In the genomic region with DNA sequence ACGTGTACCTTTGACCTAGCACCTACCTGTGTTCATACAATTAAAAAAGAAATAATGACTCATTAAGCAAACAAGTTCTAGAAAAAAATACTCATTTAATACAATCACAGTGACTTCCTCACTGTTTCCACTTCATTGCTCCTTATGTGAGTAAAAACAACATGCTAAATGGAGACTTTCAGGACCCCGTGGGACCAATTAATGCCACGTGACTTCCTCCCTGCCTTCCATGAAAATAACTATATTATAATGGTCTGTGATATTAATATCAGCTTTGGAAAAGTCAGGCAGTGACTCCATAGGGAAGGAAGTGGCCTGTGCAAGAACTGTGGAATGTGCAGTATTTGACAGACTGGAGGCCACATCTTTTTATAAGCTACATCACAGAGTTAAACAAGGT, we compare ENCODE assay signal across 14 cellular contexts.
DNase-seq lines count a peak whose midpoint lies in the region; ATAC-seq and TF ChIP-seq lines count a peak whose summit lies in the region.
"Had no signal": no experiment of that assay in that cellular context is flagged by ENCODE, and none has a peak within 500 bp of the region (broad histone marks: within the 10 kb centered on the region; RNA-seq: fewer than 3 reads in every experiment).

No MANE protein-coding gene starts in this region.

- H3K36me3 ChIP-seq in PC-3 (ENCODE audit: low read depth, low read length), result no peaks in the 10 kb centered on the region
- no peaks in the 10 kb centered on the region for H3K36me3 ChIP-seq in gastroesophageal sphincter
- H3K36me3 ChIP-seq in psoas muscle (ENCODE audit: insufficient read depth in 1 of 2, low read depth in 1 of 2), result no peaks in the 10 kb centered on the region
- H3K36me3 ChIP-seq in adrenal gland (replicated peaks in 1 of 2), result no peaks in the 10 kb centered on the region
- H3K36me3 ChIP-seq: vagina had no signal

- no TSS peak for BruUV-seq in PC-3 (replicated peaks; lab: Mats Ljungman, UMichigan)

- POLR2A ChIA-PET in PC-3 (lab: Charles Lee; ENCODE audit: unreplicated experiment), result no interaction called here

- H3K79me2 ChIP-seq in PC-3 (ENCODE audit: low read length), result no peaks in the 10 kb centered on the region

- H2AFZ ChIP-seq in PC-3 (ENCODE audit: low read length), result no peak overlapping the region

- H3K27ac ChIP-seq in PC-3 (ENCODE audit: low read length), result peak overlapping the region; percentile 4; the same call in 1 of the 2 replicates
- H3K27ac ChIP-seq in gastroesophageal sphincter, result peak overlapping the region in 2 of 4 donors; percentile 15 to 44
- peak overlapping the region; percentile 38 for H3K27ac ChIP-seq in psoas muscle
- no peak overlapping the region for H3K27ac ChIP-seq in adrenal gland
- H3K27ac ChIP-seq: vagina had no signal

- H4K20me1 ChIP-seq in PC-3 (ENCODE audit: low read length), result no peaks in the 10 kb centered on the region

- peaks cover 15% of the 10 kb centered on the region for H3K4me1 ChIP-seq in PC-3 (ENCODE audit: insufficient read depth, low read length)
- peaks cover 2 to 5% (median 4%) of the 10 kb centered on the region in 3 donors for H3K4me1 ChIP-seq in gastroesophageal sphincter
- H3K4me1 ChIP-seq in psoas muscle, result peaks cover 6% of the 10 kb centered on the region
- no peaks in the 10 kb centered on the region for H3K4me1 ChIP-seq in adrenal gland (replicated peaks in 1 of 2)
- H3K4me1 ChIP-seq: vagina had no signal

- H3K4me3 ChIP-seq in PC-3 (ENCODE audit: low read length) (no peak overlapping the region), gastroesophageal sphincter (no peak overlapping the region), psoas muscle (no peak overlapping the region), adrenal gland (no peak overlapping the region)
- H3K4me3 ChIP-seq: vagina had no signal

- CTCF ChIA-PET in PC-3 (lab: Charles Lee), result interaction anchor here (0.5 kb wide), 1 partner anchor 349 kb away, joined by 3 read pairs; no protein-coding TSS in a partner anchor

- H3K4me2 ChIP-seq in PC-3 (ENCODE audit: low read length), result peak overlapping the region; percentile 14

- H3K27me3 ChIP-seq in PC-3 (ENCODE audit: low read length) (no peaks in the 10 kb centered on the region), gastroesophageal sphincter (no peaks in the 10 kb centered on the region), psoas muscle (ENCODE audit: insufficient read depth in 3 of 3, low read length in 2 of 3) (no peaks in the 10 kb centered on the region), adrenal gland (no peaks in the 10 kb centered on the region)
- H3K27me3 ChIP-seq: vagina had no signal

- WGBS in gastroesophageal sphincter (ENCODE audit: low coverage in 1 of 2), 2 donors, result 38 to 49% methylated on average over 2 to 3 of the region's 3 CpGs
- WGBS in psoas muscle, 3 donors, result 32 to 37% (median 33%) methylated on average over 3 of the region's 3 CpGs
- WGBS in adrenal gland, 4 donors, result 21 to 31% (median 30%) methylated on average over 3 of the region's 3 CpGs

- DNase-seq in DMS53 treated with DMSO at 0.1 percent for 48 hours (lab: John Stamatoyannopoulos, UW; ENCODE audit: unreplicated experiment) (peak; percentile 78), PC-3 (peak; percentile 53), psoas muscle (no peak), RPMI8226 (no peak), adrenal gland (no peak)
- DNase-seq: activated CD4-positive, CD25-positive, alpha-beta regulatory T cell; activated CD8-positive, alpha-beta memory T cell treated with anti-CD3 and anti-CD28 coated beads, Interleukin-2, amount 50 U/mL, for 4 hours; cortex of kidney; NCI-H2171 had no signal

- intact Hi-C loops in PC-3 (cut with micrococcal nuclease) (loop anchor here (5.0 kb wide), 2 partner anchors 45 to 220 kb away; no protein-coding TSS in a partner anchor), psoas muscle (cut with DNase I) (no loop called here), adrenal gland (cut with DNase I) (no loop called here)

- no peak overlapping the region for H3K9ac ChIP-seq in PC-3 (ENCODE audit: low read length)

- TF ChIP-seq CTCF in PC-3 (conservative IDR thresholded peaks at IDR 0.05; ENCODE audit: low read depth, low read length), result no peak
- TF ChIP-seq CTCF in gastroesophageal sphincter (IDR thresholded peaks at IDR 0.05), result no peak
- no peak for TF ChIP-seq CTCF in psoas muscle (IDR thresholded peaks at IDR 0.05)
- TF ChIP-seq CTCF in adrenal gland (IDR thresholded peaks at IDR 0.05), result no peak

- ATAC-seq in PC-3, result peak; percentile 87
- peak; percentile 58 for ATAC-seq in gastroesophageal sphincter
- peak in 2 of 4 donors; percentile 43 to 49 for ATAC-seq in psoas muscle
- no peak for ATAC-seq in GM21576 (IDR thresholded peaks at IDR 0.05; ENCODE audit: unreplicated experiment)
- no peak for ATAC-seq in HG03342 (IDR thresholded peaks at IDR 0.05; ENCODE audit: unreplicated experiment)
- ATAC-seq: HCT116 had no signal

- no peaks in the 10 kb centered on the region for H3F3A ChIP-seq in PC-3 (ENCODE audit: low read length, unreplicated experiment)

- H3K9me2 ChIP-seq in PC-3 (replicated peaks; ENCODE audit: low read length), result 0 out of 2 replicates have a peak, but pooled peaks cover 3% of the 10 kb centered on the region

- no peak for TF ChIP-seq EP300 in gastroesophageal sphincter (IDR thresholded peaks at IDR 0.05)

- H3K9me3 ChIP-seq in PC-3 (ENCODE audit: low read length), result no peaks in the 10 kb centered on the region; the same call in 1 of the 2 replicates
- H3K9me3 ChIP-seq in gastroesophageal sphincter, result no peaks in the 10 kb centered on the region
- no peaks in the 10 kb centered on the region for H3K9me3 ChIP-seq in psoas muscle
- H3K9me3 ChIP-seq in adrenal gland (replicated peaks in 1 of 3), result no peaks in the 10 kb centered on the region
- H3K9me3 ChIP-seq: vagina had no signal

- no peak for TF ChIP-seq POLR2A in gastroesophageal sphincter (IDR thresholded peaks at IDR 0.05)
- TF ChIP-seq POLR2A in adrenal gland (IDR thresholded peaks at IDR 0.05), result no peak

Comparison
In these comparisons a context has a peak if more than half of its experiments do, and no peak if none do; other contexts are left out.
1. DNase-seq: peak in DMS53 treated with DMSO at 0.1 percent for 48 hours (single experiment) and PC-3 (single experiment); none in psoas muscle (0 of 2), RPMI8226 (single experiment) and adrenal gland (0 of 7).
2. ATAC-seq: peak in PC-3 (single experiment) and gastroesophageal sphincter (single experiment); none in GM21576 (single experiment) and HG03342 (single experiment).
3. H3K27ac ChIP-seq: peak in PC-3 (single experiment) and psoas muscle (single experiment); none in adrenal gland (0 of 5).